Comparison of ENCODE assay signal across 30 cellular contexts in the genomic region with DNA sequence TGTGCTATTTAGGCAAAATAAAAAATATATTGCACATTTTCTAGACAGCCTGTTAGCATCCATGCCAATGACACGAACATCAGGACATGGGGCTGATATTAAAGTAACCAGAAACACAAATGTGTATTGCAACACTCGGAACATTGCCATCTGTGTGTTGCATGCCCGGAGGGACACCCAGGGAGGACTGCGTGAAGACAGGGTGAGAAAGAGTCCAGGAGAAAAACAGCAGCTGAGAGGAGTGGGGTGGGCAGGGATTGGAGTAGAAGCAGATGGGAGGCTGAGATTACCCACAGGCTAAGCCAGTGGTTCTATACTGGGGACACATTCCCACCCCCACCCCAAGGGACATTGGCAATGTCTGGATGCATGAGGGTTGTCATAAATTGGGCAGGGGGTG.
"Had no signal": no experiment of that assay in that cellular context is flagged by ENCODE, and none has a peak within 500 bp of the region (broad histone marks: within the 10 kb centered on the region; RNA-seq: fewer than 3 reads in every experiment).

No MANE protein-coding gene starts in this region.

- H3K36me3 Mint-ChIP-seq: activated naive CD8-positive, alpha-beta T cell; naive thymus-derived CD4-positive, alpha-beta T cell had no signal

- ATAC-seq: activated CD4-positive, CD25-positive, alpha-beta regulatory T cell treated with anti-CD3 and anti-CD28 coated beads, Interleukin-2, amount 50 U/mL, for 24 hours; body of pancreas; foreskin keratinocyte; left colon; naive thymus-derived CD4-positive, alpha-beta T cell; pancreas; sciatic nerve; stimulated activated naive CD8-positive, alpha-beta T cell treated with anti-CD3 and anti-CD28 coated beads, Interleukin-15, Interleukin-2, amounts not matched to agents 100 U/mL and 50 U/mL, for 24 hours had no signal

- DNase-seq: activated CD4-positive, alpha-beta T cell treated with anti-CD3 and anti-CD28 coated beads for 48 hours; activated CD4-positive, alpha-beta T cell treated with anti-CD3 and anti-CD28 coated beads, Interleukin-2, amount 50 U/mL, for 48 hours; activated CD8-positive, alpha-beta memory T cell treated with anti-CD3 and anti-CD28 coated beads for 24 hours; activated effector memory CD4-positive, alpha-beta T cell treated with Interleukin-2 at 50 U/mL for 16 hours; activated naive CD4-positive, alpha-beta T cell treated with Interleukin-2 at 50 U/mL for 16 hours; aorta; cerebellar nuclear complex; dorsolateral prefrontal cortex; effector memory CD4-positive, alpha-beta T cell; foreskin keratinocyte; left colon; mammary epithelial cell; naive thymus-derived CD4-positive, alpha-beta T cell; nucleus accumbens; pancreas; retina; stimulated activated CD4-positive, alpha-beta T cell treated with anti-CD3 and anti-CD28 coated beads, Interleukin-12 subunit alpha, Interleukin-12 subunit beta, amount 100 ng/mL, for 4 hours; stimulated activated CD4-positive, alpha-beta T cell treated with anti-CD3 and anti-CD28 coated beads, Interleukin-4, amount 100 ng/mL, for 1 hour; stimulated activated naive CD8-positive, alpha-beta T cell treated with anti-CD3 and anti-CD28 coated beads, Interleukin-15, Interleukin-2, amounts not matched to agents 100 U/mL and 50 U/mL, for 24 hours; T-helper 9 cell; testis; transverse colon had no signal

- H3K4me3 ChIP-seq: adrenal gland, body of pancreas, coronary artery, dorsolateral prefrontal cortex, pancreas, prostate gland, skin epidermis, testis, transverse colon had no signal

- H3K36me3 ChIP-seq: adrenal gland, pancreas, prostate gland, transverse colon had no signal

- H3K4me3 Mint-ChIP-seq: activated naive CD8-positive, alpha-beta T cell; naive thymus-derived CD4-positive, alpha-beta T cell had no signal

- H3K4me1 Mint-ChIP-seq: naive thymus-derived CD4-positive, alpha-beta T cell had no signal

- H3K27ac Mint-ChIP-seq: activated naive CD8-positive, alpha-beta T cell; naive thymus-derived CD4-positive, alpha-beta T cell had no signal

- H3K4me1 ChIP-seq: adrenal gland, foreskin keratinocyte, prostate gland, testis, transverse colon had no signal

- H3K9me3 ChIP-seq: adrenal gland, body of pancreas, pancreas, prostate gland, testis, transverse colon had no signal

- H3K27me3 ChIP-seq: adrenal gland, body of pancreas, dorsolateral prefrontal cortex, foreskin keratinocyte, testis, transverse colon had no signal
